ENCODE assay signal across 26 cellular contexts in genomic region chr11:2813968-2814367, GRCh38.
"Had no signal": no experiment of that assay in that cellular context is flagged by ENCODE, and none has a peak within 500 bp of the region (broad histone marks: within the 10 kb centered on the region; RNA-seq: fewer than 3 reads in every experiment).

No MANE protein-coding gene starts in this region.

- H3K27ac ChIP-seq: colonic mucosa, esophagus muscularis mucosa, foreskin keratinocyte, gastroesophageal sphincter, neural progenitor cell, parathyroid adenoma, sigmoid colon, stomach, thyroid gland, vagina had no signal

- H3K79me2 ChIP-seq: hepatocyte, parathyroid adenoma had no signal

- H3K27ac Mint-ChIP-seq: dendritic cell treated with granulocyte-macrophage colony-stimulating factor and Interleukin-4, amounts not matched to agents 40 ng/mL and 50 ng/mL, for 4 days; endodermal cell; memory B cell; natural killer cell; neural progenitor cell; progenitor cell of endocrine pancreas; stimulated activated memory B cell treated with anti-CD40 and anti-IgM and Interleukin-4, amounts not matched to agents 10 μg/mL and 1 μg/mL and 100 μg/mL, for 72 hours had no signal

- ATAC-seq: foreskin keratinocyte; gastroesophageal sphincter; left lobe of liver; natural killer cell; stimulated activated memory B cell treated with anti-CD40 and anti-IgM and Interleukin-4, amounts not matched to agents 10 μg/mL and 1 μg/mL and 100 μg/mL, for 72 hours had no signal

- H3K27me3 ChIP-seq: colonic mucosa, esophagus muscularis mucosa, gastroesophageal sphincter, heart left ventricle, hepatocyte, sigmoid colon, stomach, thyroid gland, vagina had no signal

- H3K4me1 ChIP-seq: foreskin keratinocyte, neural progenitor cell, parathyroid adenoma had no signal

- H3K9ac ChIP-seq: neural progenitor cell, parathyroid adenoma had no signal

- H3K4me3 ChIP-seq: colonic mucosa, esophagus muscularis mucosa, gastroesophageal sphincter, heart left ventricle, hepatocyte, lung, neural progenitor cell, sigmoid colon, stomach, thyroid gland, vagina had no signal

- FAIRE-seq: endothelial cell of umbilical vein, kidney had no signal

- H3K9me3 ChIP-seq: colonic mucosa, thyroid gland, vagina had no signal

- H3K4me2 ChIP-seq: hepatocyte, neural progenitor cell had no signal

- H3K27me3 Mint-ChIP-seq: stimulated activated memory B cell treated with anti-CD40 and anti-IgM and Interleukin-4, amounts not matched to agents 10 μg/mL and 1 μg/mL and 100 μg/mL, for 72 hours had no signal

- H2AFZ ChIP-seq: hepatocyte, neural progenitor cell, parathyroid adenoma had no signal

- DNase-seq: colonic mucosa; effector CD8-positive, alpha-beta T cell; endodermal cell; foreskin keratinocyte; natural killer cell; sigmoid colon; stimulated activated CD4-positive, alpha-beta T cell treated with anti-CD3 and anti-CD28 coated beads, Interleukin-2, amount 100 ng/mL, for 24 hours; stimulated activated CD4-positive, alpha-beta T cell treated with anti-CD3 and anti-CD28 coated beads, Interleukin-4, amount 100 ng/mL, for 24 hours; stomach; thyroid gland; trophoblast cell had no signal

- H3K4me3 Mint-ChIP-seq: dendritic cell treated with granulocyte-macrophage colony-stimulating factor and Interleukin-4, amounts not matched to agents 40 ng/mL and 50 ng/mL, for 4 days; endodermal cell; memory B cell; natural killer cell; neural progenitor cell; stimulated activated memory B cell treated with anti-CD40 and anti-IgM and Interleukin-4, amounts not matched to agents 10 μg/mL and 1 μg/mL and 100 μg/mL, for 72 hours had no signal

- H3K36me3 ChIP-seq: colonic mucosa, esophagus muscularis mucosa, gastroesophageal sphincter, heart left ventricle, neural progenitor cell, sigmoid colon, stomach, thyroid gland, vagina had no signal
